19 cellular contexts compared by ENCODE assay signal in the genomic region with DNA sequence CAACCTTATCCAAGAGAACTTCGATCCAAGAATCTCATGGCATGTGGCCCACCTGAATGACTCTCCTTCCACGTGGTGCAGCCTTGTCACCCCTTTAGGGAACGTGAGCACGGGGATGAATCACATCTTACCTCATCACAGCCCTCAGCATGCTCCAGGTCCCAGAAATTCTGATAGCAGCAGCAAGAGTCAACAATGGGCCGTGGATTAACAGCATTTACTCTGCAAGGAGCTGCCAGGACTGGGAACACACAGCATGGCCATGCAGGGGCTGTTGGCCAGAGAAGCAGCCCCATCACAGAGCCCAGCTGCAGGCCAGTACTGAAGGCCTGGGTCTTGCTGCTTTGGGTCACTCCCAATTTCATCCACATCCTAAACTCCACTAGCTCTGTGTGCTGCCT.
DNase-seq lines count a peak whose midpoint lies in the region; ATAC-seq, FAIRE-seq and TF ChIP-seq lines count a peak whose summit lies in the region.
"Had no signal": no experiment of that assay in that cellular context is flagged by ENCODE, and none has a peak within 500 bp of the region (broad histone marks: within the 10 kb centered on the region; RNA-seq: fewer than 3 reads in every experiment).

No MANE protein-coding gene starts in this region.

- TF ChIP-seq CTCF in coronary artery (IDR thresholded peaks at IDR 0.05), result no peak

- peaks cover 0 to 4% of the 10 kb centered on the region in 2 donors for H3K4me1 ChIP-seq in small intestine (ENCODE audit: control insufficient read depth in 2 of 2, insufficient read depth in 1 of 2, low read depth in 1 of 2, low read length in 1 of 2)

- H3K36me3 ChIP-seq in small intestine (ENCODE audit: control insufficient read depth in 2 of 2, insufficient read depth in 2 of 2, low read length in 2 of 2), result no peaks in the 10 kb centered on the region
- H3K36me3 ChIP-seq: cardiac muscle cell had no signal

- ATAC-seq in HG03521 (IDR thresholded peaks at IDR 0.05; ENCODE audit: unreplicated experiment), result no peak
- ATAC-seq in GM21381 (IDR thresholded peaks at IDR 0.05; ENCODE audit: unreplicated experiment), result no peak
- ATAC-seq: stimulated activated memory B cell treated with anti-CD40 and anti-IgM and Interleukin-4, amounts not matched to agents 10 μg/mL and 1 μg/mL and 100 μg/mL, for 72 hours had no signal

- peaks cover 5% of the 10 kb centered on the region for H3K27me3 Mint-ChIP-seq in activated naive CD4-positive, alpha-beta T cell treated with anti-CD3 and anti-CD28 coated beads for 36 hours (ENCODE audit: low read depth)

- no peak for FAIRE-seq in small intestine (lab: Jason Lieb, UNC)
- FAIRE-seq: islet of Langerhans had no signal

- CTCF ChIA-PET in activated naive CD4-positive, alpha-beta T cell treated with anti-CD3 and anti-CD28 coated beads for 36 hours (lab: Charles Lee), result no interaction called here

- intact Hi-C loops in activated naive CD4-positive, alpha-beta T cell treated with anti-CD3 and anti-CD28 coated beads for 36 hours (cut with micrococcal nuclease), result no loop called here

- H3K4me3 ChIP-seq in coronary artery, result no peak overlapping the region
- no peak overlapping the region for H3K4me3 ChIP-seq in small intestine (ENCODE audit: low read depth in 1 of 2, low read length in 2 of 2)
- H3K4me3 ChIP-seq: cardiac muscle cell, SK-N-MC had no signal

- DNase-seq in LHCN-M2 (ENCODE audit: low read depth) (peak; percentile 7), coronary artery (ENCODE audit: low spot score) (peak; percentile 79), kidney tubule cell (ENCODE audit: low spot score) (peak; percentile 52), small intestine (peak; percentile 8)
- DNase-seq in stimulated activated CD4-positive, alpha-beta T cell treated with anti-CD3 and anti-CD28 coated beads, Interleukin-4, amount 100 ng/mL, for 24 hours, result no peak
- DNase-seq in activated naive CD4-positive, alpha-beta T cell treated with anti-CD3 and anti-CD28 coated beads for 36 hours, result no peak
- DNase-seq: activated T-cell treated with anti-CD3 and anti-CD28 coated beads, Interleukin-2, amount 50 U/mL, for 1 hour; GDM1; NCI-H1092; NCI-H774; stimulated activated CD4-positive, alpha-beta T cell treated with anti-CD3 and anti-CD28 coated beads, Interleukin-1b, Interleukin-23, amount 100 ng/mL, for 48 hours had no signal

- no peak overlapping the region for H3K4me3 Mint-ChIP-seq in activated naive CD4-positive, alpha-beta T cell treated with anti-CD3 and anti-CD28 coated beads for 36 hours
- H3K4me3 Mint-ChIP-seq: neural crest cell; stimulated activated memory B cell treated with anti-CD40 and anti-IgM and Interleukin-4, amounts not matched to agents 10 μg/mL and 1 μg/mL and 100 μg/mL, for 72 hours had no signal

- H3K27ac ChIP-seq in coronary artery, result peak overlapping the region in 1 of 2 donors; percentile 24
- H3K27ac ChIP-seq in small intestine (ENCODE audit: low read depth in 1 of 2, low read length in 1 of 2), result no peak overlapping the region
- H3K27ac ChIP-seq: C4-2B, cardiac muscle cell, SK-N-MC had no signal

- no peaks in the 10 kb centered on the region for H3K9me3 ChIP-seq in small intestine (ENCODE audit: control insufficient read depth, low read depth)

- no peak overlapping the region for H3K27ac Mint-ChIP-seq in activated naive CD4-positive, alpha-beta T cell treated with anti-CD3 and anti-CD28 coated beads for 36 hours
- H3K27ac Mint-ChIP-seq: stimulated activated memory B cell treated with anti-CD40 and anti-IgM and Interleukin-4, amounts not matched to agents 10 μg/mL and 1 μg/mL and 100 μg/mL, for 72 hours had no signal

- H3K9me3 Mint-ChIP-seq in activated naive CD4-positive, alpha-beta T cell treated with anti-CD3 and anti-CD28 coated beads for 36 hours, result no peaks in the 10 kb centered on the region
- H3K9me3 Mint-ChIP-seq: neural crest cell; stimulated activated memory B cell treated with anti-CD40 and anti-IgM and Interleukin-4, amounts not matched to agents 10 μg/mL and 1 μg/mL and 100 μg/mL, for 72 hours had no signal

- no peaks in the 10 kb centered on the region for H3K27me3 ChIP-seq in small intestine (ENCODE audit: control insufficient read depth in 2 of 2, insufficient read depth in 2 of 2, low read length in 2 of 2)
- H3K27me3 ChIP-seq: cardiac muscle cell had no signal

- no peaks in the 10 kb centered on the region for H3K36me3 Mint-ChIP-seq in activated naive CD4-positive, alpha-beta T cell treated with anti-CD3 and anti-CD28 coated beads for 36 hours (ENCODE audit: low read depth)
- H3K36me3 Mint-ChIP-seq: stimulated activated memory B cell treated with anti-CD40 and anti-IgM and Interleukin-4, amounts not matched to agents 10 μg/mL and 1 μg/mL and 100 μg/mL, for 72 hours had no signal

- 11 to 41% (median 12%) methylated on average over 5 of the region's 5 CpGs for WGBS in small intestine, 3 donors

- H3K4me1 Mint-ChIP-seq in activated naive CD4-positive, alpha-beta T cell treated with anti-CD3 and anti-CD28 coated beads for 36 hours (ENCODE audit: low read depth), result no peaks in the 10 kb centered on the region

Comparison
In these comparisons a context has a peak if more than half of its experiments do, and no peak if none do; other contexts are left out.
1. DNase-seq: peak in LHCN-M2 (single experiment), coronary artery (single experiment), kidney tubule cell (single experiment) and small intestine (single experiment); none in stimulated activated CD4-positive, alpha-beta T cell treated with anti-CD3 and anti-CD28 coated beads, Interleukin-4, amount 100 ng/mL, for 24 hours (single experiment) and activated naive CD4-positive, alpha-beta T cell treated with anti-CD3 and anti-CD28 coated beads for 36 hours (single experiment).